ENCODE assay signal across 1 cellular context in genomic region chr20:1897486-1897885, GRCh38.
TF ChIP-seq lines count a peak whose summit lies in the region.

No MANE protein-coding gene starts in this region.

TF ChIP-seq in SK-N-SH treated with all-trans-retinoic acid at 6 μM for 48 hours, 23 proteins besides CTCF, POLR2A, EP300 and RAD21 (continued from another document):
- TF ChIP-seq PATZ1 (CRISPR knock-in tag; IDR thresholded peaks at IDR 0.05; ENCODE audit: borderline replicate concordance), result no peak
- TF ChIP-seq ARNTL (CRISPR knock-in tag; IDR thresholded peaks at IDR 0.05; ENCODE audit: borderline replicate concordance, low read depth), result no peak
- no peak for TF ChIP-seq ISL1 (CRISPR knock-in tag; IDR thresholded peaks at IDR 0.05)
- TF ChIP-seq GLIS3 (CRISPR knock-in tag; IDR thresholded peaks at IDR 0.05), result no peak
- TF ChIP-seq ZNF565 (CRISPR knock-in tag; conservative IDR thresholded peaks at IDR 0.05; ENCODE audit: low read depth), result no peak
- no peak for TF ChIP-seq TCF4 (CRISPR knock-in tag; IDR thresholded peaks at IDR 0.05; ENCODE audit: borderline replicate concordance)
- TF ChIP-seq PPARA (CRISPR knock-in tag; IDR thresholded peaks at IDR 0.05; ENCODE audit: borderline replicate concordance), result no peak
- no peak for TF ChIP-seq BACH2 (CRISPR knock-in tag; IDR thresholded peaks at IDR 0.05; ENCODE audit: borderline replicate concordance)
- TF ChIP-seq CSRNP3 (CRISPR knock-in tag; IDR thresholded peaks at IDR 0.05), result no peak
- no peak for TF ChIP-seq ZNF70 (CRISPR knock-in tag; IDR thresholded peaks at IDR 0.05)
- TF ChIP-seq TSHZ2 (CRISPR knock-in tag; IDR thresholded peaks at IDR 0.05), result no peak
- TF ChIP-seq ESRRG (CRISPR knock-in tag; IDR thresholded peaks at IDR 0.05), result no peak
- no peak for TF ChIP-seq ZFP30 (CRISPR knock-in tag; IDR thresholded peaks at IDR 0.05)
- TF ChIP-seq OSR1 (CRISPR knock-in tag; IDR thresholded peaks at IDR 0.05), result no peak
